16 cellular contexts compared by ENCODE assay signal in genomic region chr4:121688696-121689095, GRCh38.
"Had no signal": no experiment of that assay in that cellular context is flagged by ENCODE, and none has a peak within 500 bp of the region (broad histone marks: within the 10 kb centered on the region; RNA-seq: fewer than 3 reads in every experiment).

No MANE protein-coding gene starts in this region.

- H3K9me3 ChIP-seq: adrenal gland, esophagus squamous epithelium, ovary, right lobe of liver, thyroid gland had no signal

- H3K4me3 Mint-ChIP-seq: activated CD8-positive, alpha-beta T cell treated with anti-CD3 and anti-CD28 coated beads for 36 hours; activated T-cell treated with anti-CD3 and anti-CD28 coated beads, Interleukin-2, amount 50 U/mL, for 4 hours; mesothelial cell of epicardium; neural crest cell; T-helper 17 cell; WTC11 had no signal

- DNase-seq: activated CD4-positive, alpha-beta T cell treated with anti-CD3 and anti-CD28 coated beads for 4 hours; activated CD8-positive, alpha-beta T cell treated with anti-CD3 and anti-CD28 coated beads for 36 hours; activated effector memory CD4-positive, alpha-beta T cell treated with Interleukin-2 at 50 U/mL for 16 hours; activated naive CD4-positive, alpha-beta T cell treated with anti-CD3 and anti-CD28 coated beads, Interleukin-2, amount 50 U/mL, for 16 hours; activated T-cell treated with anti-CD3 and anti-CD28 coated beads, Interleukin-2, amount 50 U/mL, for 4 hours; adrenal gland; esophagus squamous epithelium; foreskin keratinocyte; ovary; right lobe of liver; stimulated activated CD4-positive, alpha-beta T cell treated with anti-CD3 and anti-CD28 coated beads, Interleukin-1b, Interleukin-23, amount 100 ng/mL, for 48 hours; T-helper 17 cell; thyroid gland had no signal

- ATAC-seq: activated CD8-positive, alpha-beta T cell treated with anti-CD3 and anti-CD28 coated beads for 36 hours; activated T-cell treated with anti-CD3 and anti-CD28 coated beads, Interleukin-2, amount 50 U/mL, for 4 hours; foreskin keratinocyte; T-helper 17 cell had no signal

- H3K27me3 Mint-ChIP-seq: T-helper 17 cell had no signal

- H3K27me3 ChIP-seq: adrenal gland, esophagus squamous epithelium, foreskin keratinocyte, ovary, right lobe of liver, thyroid gland had no signal

- H3K9me3 Mint-ChIP-seq: activated CD8-positive, alpha-beta T cell treated with anti-CD3 and anti-CD28 coated beads for 36 hours; activated T-cell treated with anti-CD3 and anti-CD28 coated beads, Interleukin-2, amount 50 U/mL, for 4 hours; mesothelial cell of epicardium; neural crest cell; WTC11 had no signal

- H3K36me3 ChIP-seq: ovary had no signal

- H3K4me3 ChIP-seq: adrenal gland, esophagus squamous epithelium, ovary, right lobe of liver, thyroid gland had no signal

- H3K27ac ChIP-seq: foreskin keratinocyte, ovary, right lobe of liver had no signal

- H3K27ac Mint-ChIP-seq: activated CD8-positive, alpha-beta T cell treated with anti-CD3 and anti-CD28 coated beads for 36 hours; mesothelial cell of epicardium; T-helper 17 cell; WTC11 had no signal
